21 cellular contexts compared by ENCODE assay signal in genomic region chr4:29805871-29806480, GRCh38.
"Had no signal": no experiment of that assay in that cellular context is flagged by ENCODE, and none has a peak within 500 bp of the region (broad histone marks: within the 10 kb centered on the region; RNA-seq: fewer than 3 reads in every experiment).

No MANE protein-coding gene starts in this region.

- H3K36me3 ChIP-seq: lower lobe of right lung, sigmoid colon, spleen had no signal

- H3K79me2 ChIP-seq: parathyroid adenoma had no signal

- H3K4me3 ChIP-seq: dorsolateral prefrontal cortex, lower lobe of right lung, sigmoid colon, spleen, testis had no signal

- DNase-seq: activated CD4-positive, alpha-beta memory T cell treated with anti-CD3 and anti-CD28 coated beads, Interleukin-2, amount 10 ng/mL, durations not matched to agents 7 days and 5 days; activated CD4-positive, alpha-beta T cell treated with anti-CD3 and anti-CD28 coated beads for 48 hours; activated CD4-positive, CD25-positive, alpha-beta regulatory T cell; activated CD8-positive, alpha-beta memory T cell treated with anti-CD3 and anti-CD28 coated beads, Interleukin-2, amount 10 ng/mL, durations not matched to agents 7 days and 5 days; activated naive CD4-positive, alpha-beta T cell; activated naive CD8-positive, alpha-beta T cell treated with anti-CD3 and anti-CD28 coated beads, Interleukin-2, amount 10 ng/mL, durations not matched to agents 7 days and 5 days; amygdala; dorsolateral prefrontal cortex; hypothalamus; islet precursor cell; left colon; lower lobe of right lung; sigmoid colon; spleen; stimulated activated CD4-positive, alpha-beta T cell treated with anti-CD3 and anti-CD28 coated beads, Interleukin-4, amount 100 ng/mL, for 4 hours had no signal

- H3K4me1 ChIP-seq: foreskin keratinocyte, lower lobe of right lung, parathyroid adenoma, sigmoid colon, spleen, testis had no signal

- H3K27ac ChIP-seq: dorsolateral prefrontal cortex, epithelial cell of prostate, lower lobe of right lung, parathyroid adenoma, sigmoid colon, spleen, testis had no signal

- ATAC-seq: activated CD8-positive, alpha-beta memory T cell treated with anti-CD3 and anti-CD28 coated beads, Interleukin-2, amount 10 ng/mL, durations not matched to agents 7 days and 5 days; foreskin keratinocyte; left colon; lower lobe of right lung; natural killer cell treated with Interleukin-12 subunit alpha and Interleukin-12 subunit beta and Interleukin-15 and Interleukin-18, amount 100 ng/mL, for 72 hours; stimulated activated memory B cell treated with anti-CD40 and anti-IgM and Interleukin-4, amounts not matched to agents 10 μg/mL and 1 μg/mL and 100 μg/mL, for 72 hours had no signal

- H3K27me3 ChIP-seq: dorsolateral prefrontal cortex, foreskin keratinocyte, sigmoid colon, spleen, testis had no signal

- H2AFZ ChIP-seq: parathyroid adenoma had no signal
